ENCODE assay signal across 1 cellular context in genomic region chr2:223933098-223933800, GRCh38.
TF ChIP-seq lines count a peak whose summit lies in the region.

No MANE protein-coding gene starts in this region.

TF ChIP-seq in GM23338, 12 proteins besides CTCF, POLR2A, EP300 and RAD21 (continued from another document):
- no peak for TF ChIP-seq ZNF462 (CRISPR knock-in tag; IDR thresholded peaks at IDR 0.05)
- TF ChIP-seq EZH2phosphoT487 (IDR thresholded peaks at IDR 0.05; ENCODE audit: unreplicated experiment), result no peak
- no peak for TF ChIP-seq REST (IDR thresholded peaks at IDR 0.05; ENCODE audit: unreplicated experiment)
- TF ChIP-seq ZNF114 (CRISPR knock-in tag; IDR thresholded peaks at IDR 0.05), result no peak
- TF ChIP-seq STAT1 (IDR thresholded peaks at IDR 0.05; ENCODE audit: unreplicated experiment), result no peak
- no peak for TF ChIP-seq ZNF331 (CRISPR knock-in tag; IDR thresholded peaks at IDR 0.05; ENCODE audit: low read depth)
